13 cellular contexts compared by ENCODE assay signal in the genomic region with DNA sequence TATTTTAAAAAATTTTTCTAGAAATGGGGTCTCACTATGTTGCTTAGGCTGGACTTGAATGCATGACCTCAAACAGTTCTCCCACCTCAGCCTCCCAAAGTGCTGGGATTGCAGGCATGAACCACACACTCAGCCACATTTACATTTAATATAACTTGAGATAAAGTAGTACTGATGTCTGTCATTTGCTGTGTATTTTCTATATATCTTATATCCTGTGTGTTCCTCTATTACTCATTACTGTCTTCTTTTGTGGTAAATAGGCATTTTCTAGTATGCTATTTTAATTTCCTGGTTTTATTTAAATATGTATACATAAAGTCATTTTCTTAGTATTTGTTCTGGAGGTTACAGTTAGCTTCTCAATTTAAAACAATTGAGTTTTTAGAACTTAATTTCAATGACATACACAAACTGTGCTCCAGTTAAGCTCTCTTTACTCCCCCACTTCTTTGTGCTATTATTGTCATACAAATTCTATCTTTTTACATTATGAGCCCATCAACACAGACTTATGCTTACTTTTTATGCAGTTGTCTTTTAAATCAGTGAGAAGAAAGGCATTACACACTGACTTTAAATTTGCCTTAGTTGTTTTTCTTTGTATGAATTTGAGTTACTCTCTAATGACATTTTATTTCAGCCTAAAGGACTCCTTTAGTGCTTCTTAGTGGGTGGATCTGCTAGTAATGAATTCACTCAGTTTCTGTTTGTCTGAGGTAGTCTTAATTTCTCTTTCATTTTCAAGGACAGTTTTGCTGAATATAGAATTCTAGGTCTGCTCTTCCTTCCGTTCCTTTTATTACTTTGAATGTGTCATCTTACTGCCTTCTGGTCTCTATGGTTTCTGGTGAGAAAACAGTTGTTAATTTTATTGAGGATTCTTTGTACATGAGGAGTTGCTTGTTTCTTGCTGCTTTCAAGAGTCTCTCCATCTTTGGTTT. TPM values are rescaled to one million over a fixed set of nuclear protein-coding genes. Genes with fewer than 3 reads are reported as not detected.
DNase-seq lines count a peak whose midpoint lies in the region; ATAC-seq, FAIRE-seq and TF ChIP-seq lines count a peak whose summit lies in the region.
"Had no signal": no experiment of that assay in that cellular context is flagged by ENCODE, and none has a peak within 500 bp of the region (broad histone marks: within the 10 kb centered on the region; RNA-seq: fewer than 3 reads in every experiment).

No MANE protein-coding gene starts in this region.

- no peaks in the 10 kb centered on the region for H3K79me2 ChIP-seq in K562 (ENCODE audit: control insufficient read depth, insufficient read depth, low read length)

- H3K4me2 ChIP-seq in K562 (ENCODE audit: insufficient read depth, low read length) = no peak overlapping the region

- POLR2A ChIA-PET in K562 (lab: Yijun Ruan, JAX) = no interaction called here

- H3K4me3 ChIP-seq in K562 (no peak overlapping the region), coronary artery (no peak overlapping the region)
- H3K4me3 ChIP-seq: SJSA1 had no signal

- no peaks in the 10 kb centered on the region for H3K27me3 ChIP-seq in K562 (ENCODE audit: control insufficient read depth in 2 of 2, insufficient read depth in 2 of 2, low read length in 2 of 2)

- peaks cover 3% of the 10 kb centered on the region for H3K9me3 ChIP-seq in K562 (replicated peaks; ENCODE audit: control insufficient read depth, insufficient read depth, low read depth, low read length)

- H3K9ac ChIP-seq in K562 (ENCODE audit: insufficient read depth in 1 of 2, low read depth in 2 of 2, low read length in 2 of 2) = no peak overlapping the region

- no peak for TF ChIP-seq EP300 in K562 (IDR thresholded peaks at IDR 0.05; ENCODE audit: low read length)

- CTCF ChIA-PET in K562 (lab: Yijun Ruan, JAX; ENCODE audit: low intra/inter-chr PET ratio) = no interaction called here

- no peaks in the 10 kb centered on the region for H3K9me1 ChIP-seq in K562 (ENCODE audit: control insufficient read depth, insufficient read depth, low read length)

- no peaks in the 10 kb centered on the region for H3K36me3 ChIP-seq in K562 (ENCODE audit: control insufficient read depth, insufficient read depth, low read length)
- H3K36me3 ChIP-seq: SJSA1 had no signal

- H2AFZ ChIP-seq in K562 (ENCODE audit: low read depth, low read length) = no peak overlapping the region

- no peak for FAIRE-seq in K562 (lab: Jason Lieb, UNC)

- TF ChIP-seq POLR2A in K562 (conservative IDR thresholded peaks at IDR 0.05) (no peak), erythroblast (IDR thresholded peaks at IDR 0.05; ENCODE audit: low read length) (no peak)

- peak; percentile 81 for ATAC-seq in GM18511 (IDR thresholded peaks at IDR 0.05; ENCODE audit: unreplicated experiment)
- ATAC-seq in GM21447 (IDR thresholded peaks at IDR 0.05; ENCODE audit: unreplicated experiment) = peak; percentile 78
- ATAC-seq in HG03280 (IDR thresholded peaks at IDR 0.05; ENCODE audit: unreplicated experiment) = peak; percentile 97
- no peak for ATAC-seq in K562
- ATAC-seq: HCT116 had no signal

- intact Hi-C loops in K562 (cut with micrococcal nuclease) = no loop called here

- no peak for TF ChIP-seq RAD21 in K562 (CRISPR knock-in tag; conservative IDR thresholded peaks at IDR 0.05 in 1 of 2, IDR thresholded peaks at IDR 0.05 in 1 of 2)

- H3K4me1 ChIP-seq in K562 (replicated peaks in 1 of 2; ENCODE audit: control insufficient read depth in 2 of 2, insufficient read depth in 2 of 2, low read length in 2 of 2) = peaks cover 0 to 9% of the 10 kb centered on the region in 2 experiments; a peak in 2 of 5 replicates
- H3K4me1 ChIP-seq: SJSA1 had no signal

- 44% methylated on average over 1 of the region's 1 CpG for WGBS in K562 (ENCODE audit: insufficient coverage, low coverage, missing lambda C conversion rate)

- H3K27ac ChIP-seq in K562 (ENCODE audit: extremely low read depth, low read depth, low read length) (no peak overlapping the region), coronary artery (no peak overlapping the region)
- H3K27ac ChIP-seq: SJSA1 had no signal

- no peaks in the 10 kb centered on the region for H4K20me1 ChIP-seq in K562 (replicated peaks; ENCODE audit: control insufficient read depth, insufficient read depth, low read length)

- in situ Hi-C loops in K562 (cut with MboI) = no loop called here

- BruUV-seq in K562 (replicated peaks; lab: Mats Ljungman, UMichigan) = no TSS peak

- DNase-seq in K562 (ENCODE audit: extremely low read depth in 1 of 4, low spot score in 3 of 4) (no peak), HT-29 (ENCODE audit: low spot score) (no peak), coronary artery (ENCODE audit: low spot score) (no peak), A172 (ENCODE audit: low spot score) (no peak), erythroblast (lab: John Stamatoyannopoulos, UW) (no peak)
- DNase-seq: activated CD8-positive, alpha-beta memory T cell treated with anti-CD3 and anti-CD28 coated beads, Interleukin-2, amount 50 U/mL, for 4 hours; NCI-H1417 treated with DMSO at 0.1 percent for 48 hours; stimulated activated CD4-positive, alpha-beta T cell treated with anti-CD3 and anti-CD28 coated beads, Interleukin-2, amount 100 ng/mL, for 24 hours had no signal

- TF ChIP-seq CTCF in K562 (IDR thresholded peaks at IDR 0.05 in 2 of 3, conservative IDR thresholded peaks at IDR 0.05 in 1 of 3; ENCODE audit: insufficient read depth in 2 of 3, low read depth in 1 of 3, low read length in 3 of 3) = no peak
- TF ChIP-seq CTCF in coronary artery (IDR thresholded peaks at IDR 0.05) = no peak

TF ChIP-seq in K562, 482 proteins besides CTCF, POLR2A, EP300 and RAD21:
- TF ChIP-seq ZNF316 (IDR thresholded peaks at IDR 0.05) (peak; percentile 17; the same call in 1 of the 2 replicates), ZNF511 (CRISPR knock-in tag; IDR thresholded peaks at IDR 0.05) (no peak)

RNA-seq across cellular contexts. Expression of gene INPP4A, which starts 6.2 kb away (rescaled TPM):
- 57.8 and 102 TPM in 2 replicates for total RNA-seq in K562 (2011; cell fraction: chromatin; rRNA removed; ENCODE audit: low replicate concordance)
- 52.5 and 61.2 TPM in 2 replicates for total RNA-seq in K562 (2011; cell fraction: nucleolus; rRNA removed)
- total RNA-seq in K562 (2011; cell fraction: nucleoplasm; rRNA removed) = 50.8 and 55.2 TPM in 2 replicates
- 10.5 and 11.5 TPM in 2 replicates for total RNA-seq in K562 (2014; rRNA removed)
- total RNA-seq in K562 (2014; rRNA removed; fragmentation: Illumina TruSeq; extraction: Trizol) = 5.6 and 6.9 TPM in 2 replicates
- 7.7 and 8.3 TPM in 2 replicates for total RNA-seq in K562 (2015; rRNA removed; fragmentation: Illumina TruSeq; extraction: Trizol)
- 15.7 and 16.1 TPM in 2 replicates for total RNA-seq in K562 (2021)
- polyA plus RNA-seq in K562 (2011; rRNA removed) = 12.4 and 14.9 TPM in 2 replicates
- 10.6 and 12.6 TPM in 2 replicates for polyA plus RNA-seq in K562 (2011; cell fraction: cytosol; rRNA removed)
- 73.7 and 107 TPM in 2 replicates for polyA plus RNA-seq in K562 (2011; cell fraction: nucleus; rRNA removed)
- 10.2 and 13.8 TPM in 2 replicates for polyA plus RNA-seq in K562 (2012)
- polyA plus RNA-seq in K562 (2014; fragmentation: Illumina TruSeq; extraction: Trizol) = 9.5 and 9.9 TPM in 2 replicates
- polyA plus RNA-seq in K562 (2014; fragmentation: Nextera tagmentation; extraction: Ambion mirVana) = 1 to 10 TPM; 1.8 to 2.5 TPM
- polyA plus RNA-seq in K562 (2014; rRNA removed) = 5.9 and 7.3 TPM in 2 replicates
- 25.8 and 32.7 TPM in 2 replicates for polyA minus RNA-seq in K562 (2011; rRNA and poly(A)+ RNA removed)
- polyA minus RNA-seq in K562 (2011; cell fraction: cytosol; rRNA and poly(A)+ RNA removed) = 9.9 and 17.9 TPM in 2 replicates
- 58.6 and 67.3 TPM in 2 replicates for polyA minus RNA-seq in K562 (2011; cell fraction: nucleus; rRNA and poly(A)+ RNA removed)
- total RNA-seq in HT-29 (2014; rRNA removed; shearing (Covaris generic)) = 9.9 and 11.5 TPM in 2 replicates
- total RNA-seq in A172 (2014; rRNA removed; shearing (Covaris generic)) = 19.7 and 22.0 TPM in 2 replicates
